Comparison of ENCODE assay signal across 23 cellular contexts in the genomic region with DNA sequence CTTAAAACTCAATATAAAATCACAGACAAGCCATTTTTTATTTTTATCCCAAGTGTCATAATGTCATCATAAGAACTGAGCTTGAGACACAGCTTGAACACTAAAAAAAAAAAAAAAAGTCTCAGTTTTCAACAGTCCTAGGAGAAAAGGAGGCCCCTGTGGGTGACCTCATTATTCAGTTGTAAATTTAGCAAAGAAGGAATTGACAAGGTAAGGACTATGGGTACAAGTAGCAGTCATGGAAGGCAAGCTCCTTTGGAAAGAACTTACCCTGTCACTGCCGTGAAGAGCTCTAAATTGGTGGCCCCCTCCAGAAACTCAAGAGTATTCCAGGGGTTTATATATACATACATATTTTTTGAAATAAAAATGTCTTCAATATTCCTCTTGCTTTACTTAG.
"Had no signal": no experiment of that assay in that cellular context is flagged by ENCODE, and none has a peak within 500 bp of the region (broad histone marks: within the 10 kb centered on the region; RNA-seq: fewer than 3 reads in every experiment).

No MANE protein-coding gene starts in this region.

- H3K4me3 ChIP-seq: neural progenitor cell, ovary, psoas muscle, right lobe of liver, sigmoid colon, stomach, thoracic aorta, thyroid gland, tibial nerve, upper lobe of left lung, vagina had no signal

- H3K27ac ChIP-seq: neural progenitor cell, ovary, parathyroid adenoma, psoas muscle, right lobe of liver, sigmoid colon, stomach, thoracic aorta, thyroid gland, tibial nerve, upper lobe of left lung, vagina had no signal

- H3K9me3 ChIP-seq: ovary, psoas muscle, right lobe of liver, thoracic aorta, thyroid gland, vagina had no signal

- DNase-seq: occipital lobe; ovary; posterior cingulate gyrus; psoas muscle; right cardiac atrium; right lobe of liver; sigmoid colon; small intestine; stimulated activated CD4-positive, alpha-beta T cell treated with anti-CD3 and anti-CD28 coated beads, Interleukin-15, amount 100 ng/mL, for 24 hours; stimulated activated CD4-positive, alpha-beta T cell treated with anti-CD3 and anti-CD28 coated beads, Interleukin-2, amount 100 ng/mL, for 24 hours; stimulated activated CD4-positive, alpha-beta T cell treated with anti-CD3 and anti-CD28 coated beads, Interleukin-2, amount 100 ng/mL, for 48 hours; stimulated activated CD4-positive, alpha-beta T cell treated with anti-CD3 and anti-CD28 coated beads, Interleukin-4, amount 100 ng/mL, for 24 hours; stimulated activated naive B cell treated with anti-CD40 and anti-IgM and Interleukin-4, amounts not matched to agents 10 μg/mL and 1 μg/mL and 100 μg/mL, for 72 hours; stimulated activated naive CD4-positive, alpha-beta T cell treated with Interleukin-2 at 50 U/mL for 16 hours; stomach; thyroid gland; trophoblast cell; upper lobe of left lung had no signal

- H3K4me1 ChIP-seq: neural progenitor cell, parathyroid adenoma, psoas muscle, right lobe of liver, sigmoid colon, stomach, thyroid gland, tibial nerve, upper lobe of left lung, vagina had no signal

- H3K36me3 ChIP-seq: neural progenitor cell, ovary, right lobe of liver, sigmoid colon, stomach, thoracic aorta, thyroid gland, tibial nerve, upper lobe of left lung, vagina had no signal

- H3K27me3 ChIP-seq: neural progenitor cell, ovary, right lobe of liver, sigmoid colon, stomach, thyroid gland, tibial nerve, upper lobe of left lung, vagina had no signal
